ENCODE assay signal across 11 cellular contexts in genomic region chr19:2053601-2054389, GRCh38. TPM values are rescaled to one million over a fixed set of nuclear protein-coding genes. Genes with fewer than 3 reads are reported as not detected.
A peak's percentile ranks its signal among the peaks of the same experiment; 100 is the strongest.
DNase-seq lines count a peak whose midpoint lies in the region; ATAC-seq and TF ChIP-seq lines count a peak whose summit lies in the region.
"Had no signal": no experiment of that assay in that cellular context is flagged by ENCODE, and none has a peak within 500 bp of the region (broad histone marks: within the 10 kb centered on the region; RNA-seq: fewer than 3 reads in every experiment).

No MANE protein-coding gene starts in this region.

- H3K27ac Mint-ChIP-seq in natural killer cell treated with Interleukin-12 subunit alpha and Interleukin-12 subunit beta and Interleukin-15 and Interleukin-18, amount 100 ng/mL, for 72 hours: peak overlapping the region; percentile 58 to 78
- H3K27ac Mint-ChIP-seq in natural killer cell (peak overlapping the region in 1 of 2 donors; percentile 82), type B pancreatic cell (no peak overlapping the region)
- peak overlapping the region; percentile 92 for H3K27ac Mint-ChIP-seq in central memory CD8-positive, alpha-beta T cell (ENCODE audit: low read depth)

- H3K9me3 Mint-ChIP-seq in natural killer cell treated with Interleukin-12 subunit alpha and Interleukin-12 subunit beta and Interleukin-15 and Interleukin-18, amount 100 ng/mL, for 72 hours: no peaks in the 10 kb centered on the region
- H3K9me3 Mint-ChIP-seq in natural killer cell (no peaks in the 10 kb centered on the region), type B pancreatic cell (no peaks in the 10 kb centered on the region)
- no peaks in the 10 kb centered on the region for H3K9me3 Mint-ChIP-seq in central memory CD8-positive, alpha-beta T cell
- H3K9me3 Mint-ChIP-seq: CD14-positive monocyte had no signal

- H3K36me3 Mint-ChIP-seq in natural killer cell treated with Interleukin-12 subunit alpha and Interleukin-12 subunit beta and Interleukin-15 and Interleukin-18, amount 100 ng/mL, for 72 hours: no peaks in the 10 kb centered on the region
- no peaks in the 10 kb centered on the region for H3K36me3 Mint-ChIP-seq in natural killer cell
- H3K36me3 Mint-ChIP-seq in central memory CD8-positive, alpha-beta T cell (ENCODE audit: insufficient read depth): peaks cover 27% of the 10 kb centered on the region
- no peaks in the 10 kb centered on the region for H3K36me3 Mint-ChIP-seq in type B pancreatic cell

- DNase-seq in natural killer cell treated with Interleukin-12 subunit alpha and Interleukin-12 subunit beta and Interleukin-15 and Interleukin-18, amount 100 ng/mL, for 72 hours (ENCODE audit: low spot score): no peak
- DNase-seq in natural killer cell: no peak
- DNase-seq in central memory CD8-positive, alpha-beta T cell (ENCODE audit: low spot score in 2 of 2): no peak
- DNase-seq in mucosa of gallbladder (ENCODE audit: low spot score): peak; percentile 70
- no peak for DNase-seq in NCI-H2227 (lab: John Stamatoyannopoulos, UW; ENCODE audit: unreplicated experiment)
- no peak for DNase-seq in type B pancreatic cell (ENCODE audit: extremely low spot score, unreplicated experiment)
- no peak for DNase-seq in GM20000 (ENCODE audit: low spot score)
- DNase-seq: NCI-H526, occipital lobe had no signal

- no peak for TF ChIP-seq CTCF in natural killer cell (IDR thresholded peaks at IDR 0.05)
- TF ChIP-seq CTCF in type B pancreatic cell (conservative IDR thresholded peaks at IDR 0.05): no peak
- no peak for TF ChIP-seq CTCF in GM20000 (IDR thresholded peaks at IDR 0.05; ENCODE audit: extremely low read depth, missing control alignments)

- no peaks in the 10 kb centered on the region for H3K27me3 Mint-ChIP-seq in natural killer cell treated with Interleukin-12 subunit alpha and Interleukin-12 subunit beta and Interleukin-15 and Interleukin-18, amount 100 ng/mL, for 72 hours
- H3K27me3 Mint-ChIP-seq in natural killer cell (ENCODE audit: low read depth in 2 of 2): no peaks in the 10 kb centered on the region
- H3K27me3 Mint-ChIP-seq in central memory CD8-positive, alpha-beta T cell: no peaks in the 10 kb centered on the region
- no peaks in the 10 kb centered on the region for H3K27me3 Mint-ChIP-seq in type B pancreatic cell

- no peak for ATAC-seq in natural killer cell treated with Interleukin-12 subunit alpha and Interleukin-12 subunit beta and Interleukin-15 and Interleukin-18, amount 100 ng/mL, for 72 hours
- ATAC-seq in natural killer cell (no peak), GM18867 (IDR thresholded peaks at IDR 0.05; ENCODE audit: unreplicated experiment) (no peak)
- no peak for ATAC-seq in central memory CD8-positive, alpha-beta T cell (replicated peaks; ENCODE audit: extremely low read depth, poor library complexity, severe bottlenecking)

- intact Hi-C loops in natural killer cell (cut with micrococcal nuclease): loop anchor here (5.0 kb wide), 1 partner anchor 36 kb away; the partner anchor contains the start of gene BTBD2

- peaks cover 11 to 32% of the 10 kb centered on the region in 2 donors for H3K4me1 Mint-ChIP-seq in natural killer cell treated with Interleukin-12 subunit alpha and Interleukin-12 subunit beta and Interleukin-15 and Interleukin-18, amount 100 ng/mL, for 72 hours (ENCODE audit: low read depth in 2 of 2)
- H3K4me1 Mint-ChIP-seq in natural killer cell (peaks cover 10 to 44% of the 10 kb centered on the region in 2 donors), type B pancreatic cell (ENCODE audit: unreplicated experiment) (peaks cover 5% of the 10 kb centered on the region)
- H3K4me1 Mint-ChIP-seq in central memory CD8-positive, alpha-beta T cell: peaks cover 37% of the 10 kb centered on the region

- H3K4me3 Mint-ChIP-seq in natural killer cell treated with Interleukin-12 subunit alpha and Interleukin-12 subunit beta and Interleukin-15 and Interleukin-18, amount 100 ng/mL, for 72 hours: no peak overlapping the region
- H3K4me3 Mint-ChIP-seq in natural killer cell: no peak overlapping the region
- H3K4me3 Mint-ChIP-seq in central memory CD8-positive, alpha-beta T cell: no peak overlapping the region
- H3K4me3 Mint-ChIP-seq in type B pancreatic cell: no peak overlapping the region
- H3K4me3 Mint-ChIP-seq: CD14-positive monocyte had no signal

RNA-seq across cellular contexts. Expression of gene MKNK2, which starts 2.8 kb away (rescaled TPM):
- 100 to 1,000 TPM; 303 to 308 TPM for total RNA-seq in natural killer cell treated with Interleukin-12 subunit alpha and Interleukin-12 subunit beta and Interleukin-15 and Interleukin-18, amount 100 ng/mL, for 72 hours
- total RNA-seq in natural killer cell (100 to 1,000 TPM; 259 to 389 (median 322) TPM), mucosa of gallbladder (246 TPM), type B pancreatic cell (ENCODE audit: low replicate concordance) (118 and 120 TPM in 2 replicates)

RNA-seq across cellular contexts. Expression of gene BTBD2, which starts 38.3 kb away (rescaled TPM):
- total RNA-seq in natural killer cell treated with Interleukin-12 subunit alpha and Interleukin-12 subunit beta and Interleukin-15 and Interleukin-18, amount 100 ng/mL, for 72 hours: 10 to 100 TPM; 19.9 to 23.0 TPM
- total RNA-seq in natural killer cell: 10 to 100 TPM; 47.6 to 57.0 (median 53.4) TPM
- total RNA-seq in mucosa of gallbladder: 92.2 TPM
- 72.5 and 118 TPM in 2 replicates for total RNA-seq in type B pancreatic cell (ENCODE audit: low replicate concordance)

RNA-seq across cellular contexts. Expression of gene MOB3A, which starts 42.3 kb away (rescaled TPM):
- total RNA-seq in natural killer cell treated with Interleukin-12 subunit alpha and Interleukin-12 subunit beta and Interleukin-15 and Interleukin-18, amount 100 ng/mL, for 72 hours: 100 to 1,000 TPM; 180 to 212 TPM
- total RNA-seq in natural killer cell: 100 to 1,000 TPM; 239 to 314 (median 246) TPM
- 59.0 TPM for total RNA-seq in mucosa of gallbladder
- 34.6 and 37.8 TPM in 2 replicates for total RNA-seq in type B pancreatic cell (ENCODE audit: low replicate concordance)

RNA-seq across cellular contexts. Expression of gene IZUMO4, which starts 42.9 kb away (rescaled TPM):
- 1 to 10 TPM; 5.7 to 5.9 TPM for total RNA-seq in natural killer cell treated with Interleukin-12 subunit alpha and Interleukin-12 subunit beta and Interleukin-15 and Interleukin-18, amount 100 ng/mL, for 72 hours
- total RNA-seq in natural killer cell: 1 to 10 TPM; 3.3 to 7.6 (median 7.1) TPM
- total RNA-seq in mucosa of gallbladder: 11.5 TPM
- 4.9 and 7.4 TPM in 2 replicates for total RNA-seq in type B pancreatic cell (ENCODE audit: low replicate concordance)
